In the genomic region with DNA sequence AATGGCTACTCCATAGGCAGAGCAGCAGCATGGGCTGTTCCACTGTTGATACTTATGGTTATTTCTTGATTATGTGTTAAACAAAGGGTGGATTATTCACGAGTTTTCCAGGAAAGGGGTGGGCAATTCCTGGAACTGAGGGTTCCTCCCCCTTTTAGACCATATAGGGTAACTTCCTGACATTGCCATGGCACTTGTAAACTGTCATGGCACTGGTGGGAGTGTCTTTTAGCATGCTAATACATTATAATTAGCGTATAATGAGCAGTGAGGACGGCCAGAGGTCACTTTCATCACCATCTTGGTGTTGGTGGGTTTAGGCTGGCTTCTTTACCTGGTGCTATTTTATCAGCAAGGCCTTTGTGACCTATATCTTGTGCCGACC, we compare ENCODE assay signal across 1 cellular context.
TF ChIP-seq lines count a peak whose summit lies in the region.

No MANE protein-coding gene starts in this region.

TF ChIP-seq in H1, 55 proteins besides CTCF, POLR2A, EP300 and RAD21:
- TF ChIP-seq JUND (IDR thresholded peaks at IDR 0.05; ENCODE audit: low read length), result 0 out of 2 replicates have a peak, but pooled peaks have one; percentile 0
TF ChIP-seq in H1: peak in this region for 1; not testable (repeated sequence) for 54.
